In the genomic region with DNA sequence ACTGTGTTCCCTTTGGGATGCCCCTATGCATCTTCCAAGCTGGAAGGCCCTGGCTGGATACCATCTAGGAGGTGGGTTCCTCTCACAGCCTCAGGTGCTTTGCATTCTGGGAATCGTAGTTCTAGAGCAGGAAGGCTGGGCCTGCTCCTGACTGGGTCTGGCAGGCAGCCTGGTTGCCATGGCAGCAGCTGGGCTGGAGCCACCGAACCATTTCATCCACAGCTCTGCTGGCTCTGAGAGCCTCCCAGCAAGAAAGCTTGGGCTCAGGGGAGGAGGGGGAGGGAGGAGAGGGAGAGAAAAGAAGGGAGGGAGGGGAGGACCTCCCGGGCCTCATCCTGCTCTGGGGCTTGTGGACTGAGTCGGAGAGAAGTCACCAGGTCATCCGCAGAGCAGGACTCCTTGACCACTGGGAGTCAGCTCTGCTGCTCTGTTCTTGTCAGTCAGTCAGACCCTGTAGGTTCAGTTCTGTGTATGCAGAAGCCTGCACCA, we compare ENCODE assay signal across 8 cellular contexts.
DNase-seq lines count a peak whose midpoint lies in the region; ATAC-seq, FAIRE-seq and TF ChIP-seq lines count a peak whose summit lies in the region.

No MANE protein-coding gene starts in this region.

- H3K4me1 ChIP-seq in pancreas = no peaks in the 10 kb centered on the region

- H3K27me3 Mint-ChIP-seq in T-helper 2 cell treated with Interferon-gamma antibody and Interleukin-4, amounts not matched to agents 5 μg/mL and 100 μg/mL, for 36 hours (ENCODE audit: low read depth) = peaks cover 5% of the 10 kb centered on the region

- no peak for TF ChIP-seq RAD21 in Ishikawa (IDR thresholded peaks at IDR 0.05; ENCODE audit: low read depth)

- no peaks in the 10 kb centered on the region for H3K36me3 ChIP-seq in pancreas

- H3K9me3 Mint-ChIP-seq in T-helper 2 cell treated with Interferon-gamma antibody and Interleukin-4, amounts not matched to agents 5 μg/mL and 100 μg/mL, for 36 hours = no peaks in the 10 kb centered on the region

- H3K27ac ChIP-seq in pancreas = no peak overlapping the region

- no peaks in the 10 kb centered on the region for H3K4me1 Mint-ChIP-seq in T-helper 2 cell treated with Interferon-gamma antibody and Interleukin-4, amounts not matched to agents 5 μg/mL and 100 μg/mL, for 36 hours (ENCODE audit: low read depth)

- intact Hi-C loops in pancreas (cut with DNase I) = no loop called here

- H3K4me3 ChIP-seq in pancreas = no peak overlapping the region

- H3K36me3 Mint-ChIP-seq in T-helper 2 cell treated with Interferon-gamma antibody and Interleukin-4, amounts not matched to agents 5 μg/mL and 100 μg/mL, for 36 hours (ENCODE audit: low read depth) = no peaks in the 10 kb centered on the region

- TF ChIP-seq EP300 in Ishikawa (IDR thresholded peaks at IDR 0.05; ENCODE audit: borderline replicate concordance) = no peak

- no peaks in the 10 kb centered on the region for H3K9me3 ChIP-seq in pancreas

- ATAC-seq in pancreas (peak; percentile 83 to 94 (median 91)), GM18909 (IDR thresholded peaks at IDR 0.05; ENCODE audit: poor library complexity, unreplicated experiment) (no peak)

- FAIRE-seq in pancreas (lab: Jason Lieb, UNC) = no peak

- peak; percentile 93 for DNase-seq in COR-L47 (lab: John Stamatoyannopoulos, UW)
- DNase-seq in RPMI8226 = peak; percentile 22
- peak; percentile 38 for DNase-seq in fibroblast of the conjunctiva (ENCODE audit: low read depth)
- DNase-seq in pancreas = peak; percentile 60 to 90 (median 80)
- DNase-seq in Kasumi-1 (lab: John Stamatoyannopoulos, UW) = no peak
- DNase-seq in T-helper 2 cell treated with Interferon-gamma antibody and Interleukin-4, amounts not matched to agents 5 μg/mL and 100 μg/mL, for 36 hours (ENCODE audit: low spot score) = no peak

- no peak for TF ChIP-seq CTCF in pancreas (IDR thresholded peaks at IDR 0.05)

- 7 to 9% methylated on average over 5 of the region's 5 CpGs for WGBS in pancreas, 2 donors

- no peak overlapping the region for H3K4me3 Mint-ChIP-seq in T-helper 2 cell treated with Interferon-gamma antibody and Interleukin-4, amounts not matched to agents 5 μg/mL and 100 μg/mL, for 36 hours

- no peaks in the 10 kb centered on the region for H3K27me3 ChIP-seq in pancreas

- no peak overlapping the region for H3K27ac Mint-ChIP-seq in T-helper 2 cell treated with Interferon-gamma antibody and Interleukin-4, amounts not matched to agents 5 μg/mL and 100 μg/mL, for 36 hours

TF ChIP-seq in Ishikawa, 13 proteins besides CTCF, POLR2A, EP300 and RAD21:
- TF ChIP-seq ZBTB7A (IDR thresholded peaks at IDR 0.05; ENCODE audit: low read depth) (no peak), NFIC (IDR thresholded peaks at IDR 0.05) (peak; percentile 79)

Comparison
In these comparisons a context has a peak if more than half of its experiments do, and no peak if none do; other contexts are left out.
1. DNase-seq: peak in COR-L47 (single experiment), RPMI8226 (single experiment), fibroblast of the conjunctiva (single experiment) and pancreas (6 of 6); none in Kasumi-1 (0 of 2) and T-helper 2 cell treated with Interferon-gamma antibody and Interleukin-4, amounts not matched to agents 5 μg/mL and 100 μg/mL, for 36 hours (single experiment).